In the genomic region with DNA sequence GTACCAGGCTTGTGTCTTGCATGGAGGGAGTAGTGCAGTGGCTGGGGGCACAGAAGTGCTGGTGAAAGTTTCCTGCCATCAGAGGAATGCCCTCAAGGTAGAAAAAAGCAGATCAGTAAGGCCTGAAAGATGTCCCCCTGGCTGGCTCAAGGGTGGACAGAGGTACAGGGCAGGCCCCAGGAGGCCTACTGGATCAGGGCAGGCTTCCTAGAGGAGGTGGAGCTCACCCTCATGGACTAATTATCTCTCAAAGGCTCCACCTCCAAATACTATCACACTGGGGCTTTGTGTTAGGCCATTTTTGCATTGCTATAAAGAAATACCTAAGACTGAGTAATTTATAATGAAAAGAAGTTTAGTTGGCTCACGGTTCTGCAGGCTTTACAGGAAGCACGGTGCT, we compare ENCODE assay signal across 22 cellular contexts. TPM values are rescaled to one million over a fixed set of nuclear protein-coding genes. Genes with fewer than 3 reads are reported as not detected.
DNase-seq lines count a peak whose midpoint lies in the region; ATAC-seq, FAIRE-seq and TF ChIP-seq lines count a peak whose summit lies in the region.
"Had no signal": no experiment of that assay in that cellular context is flagged by ENCODE, and none has a peak within 500 bp of the region (broad histone marks: within the 10 kb centered on the region; RNA-seq: fewer than 3 reads in every experiment).

No MANE protein-coding gene starts in this region.

- no peaks in the 10 kb centered on the region for H3K9me1 ChIP-seq in endothelial cell of umbilical vein (replicated peaks; ENCODE audit: control insufficient read depth, extremely low read depth, insufficient read depth, low read length)

- no peak overlapping the region for H3K4me3 ChIP-seq in endothelial cell of umbilical vein (replicated peaks in 1 of 3; ENCODE audit: insufficient read depth in 1 of 3, low read depth in 1 of 3, low read length in 3 of 3)
- no peak overlapping the region for H3K4me3 ChIP-seq in neural progenitor cell
- H3K4me3 ChIP-seq: A549, BLaER1, GM23248 had no signal

- no peaks in the 10 kb centered on the region for H3F3A ChIP-seq in neural progenitor cell (ENCODE audit: low read depth)

- no peak overlapping the region for H3K4me3 Mint-ChIP-seq in activated CD8-positive, alpha-beta memory T cell treated with anti-CD3 and anti-CD28 coated beads, Interleukin-2, amount 10 ng/mL, durations not matched to agents 7 days and 5 days
- H3K4me3 Mint-ChIP-seq in neural progenitor cell = no peak overlapping the region
- no peak overlapping the region for H3K4me3 Mint-ChIP-seq in type B pancreatic cell
- H3K4me3 Mint-ChIP-seq: CD14-positive monocyte; CD4-positive, alpha-beta memory T cell had no signal

- no peaks in the 10 kb centered on the region for H3K9me3 Mint-ChIP-seq in activated CD8-positive, alpha-beta memory T cell treated with anti-CD3 and anti-CD28 coated beads, Interleukin-2, amount 10 ng/mL, durations not matched to agents 7 days and 5 days (ENCODE audit: low read depth)
- peaks cover 4% of the 10 kb centered on the region for H3K9me3 Mint-ChIP-seq in neural progenitor cell
- H3K9me3 Mint-ChIP-seq in type B pancreatic cell = no peaks in the 10 kb centered on the region

- no peak overlapping the region for H3K27ac Mint-ChIP-seq in activated CD8-positive, alpha-beta memory T cell treated with anti-CD3 and anti-CD28 coated beads, Interleukin-2, amount 10 ng/mL, durations not matched to agents 7 days and 5 days
- peak overlapping the region; percentile 85 for H3K27ac Mint-ChIP-seq in neural progenitor cell
- no peak overlapping the region for H3K27ac Mint-ChIP-seq in type B pancreatic cell
- H3K27ac Mint-ChIP-seq: CD4-positive, alpha-beta memory T cell had no signal

- H3K27me3 ChIP-seq in endothelial cell of umbilical vein (ENCODE audit: control insufficient read depth in 2 of 2, insufficient read depth in 2 of 2, low read length in 2 of 2) = peaks cover 3% of the 10 kb centered on the region in 2 experiments
- H3K27me3 ChIP-seq in neural progenitor cell = peaks cover 19% of the 10 kb centered on the region

- H2AFZ ChIP-seq in endothelial cell of umbilical vein (ENCODE audit: low read depth, low read length) = no peak overlapping the region
- no peak overlapping the region for H2AFZ ChIP-seq in neural progenitor cell (replicated peaks)
- H2AFZ ChIP-seq: GM23248 had no signal

- no peaks in the 10 kb centered on the region for H3K36me3 Mint-ChIP-seq in activated CD8-positive, alpha-beta memory T cell treated with anti-CD3 and anti-CD28 coated beads, Interleukin-2, amount 10 ng/mL, durations not matched to agents 7 days and 5 days
- peaks cover 22% of the 10 kb centered on the region for H3K36me3 Mint-ChIP-seq in neural progenitor cell
- H3K36me3 Mint-ChIP-seq in type B pancreatic cell = peaks cover 9% of the 10 kb centered on the region
- H3K36me3 Mint-ChIP-seq: CD14-positive monocyte; CD4-positive, alpha-beta memory T cell had no signal

- H3K4me1 Mint-ChIP-seq in activated CD8-positive, alpha-beta memory T cell treated with anti-CD3 and anti-CD28 coated beads, Interleukin-2, amount 10 ng/mL, durations not matched to agents 7 days and 5 days = peaks cover 6% of the 10 kb centered on the region
- H3K4me1 Mint-ChIP-seq in neural progenitor cell = peaks cover 58% of the 10 kb centered on the region
- peaks cover 51% of the 10 kb centered on the region for H3K4me1 Mint-ChIP-seq in type B pancreatic cell (ENCODE audit: unreplicated experiment)

- H3K79me2 ChIP-seq in endothelial cell of umbilical vein (ENCODE audit: control insufficient read depth, insufficient read depth, low read length) = no peaks in the 10 kb centered on the region
- H3K79me2 ChIP-seq in neural progenitor cell (ENCODE audit: low read depth) = no peaks in the 10 kb centered on the region

- H4K20me1 ChIP-seq in endothelial cell of umbilical vein (replicated peaks; ENCODE audit: control insufficient read depth, extremely low read depth, insufficient read depth, low read length) (no peaks in the 10 kb centered on the region), neural progenitor cell (ENCODE audit: low read depth) (peaks cover 18% of the 10 kb centered on the region)
- H4K20me1 ChIP-seq: BLaER1 had no signal

- POLR2A ChIA-PET in endothelial cell of umbilical vein (lab: Charles Lee) = no interaction called here

- TF ChIP-seq CTCF in endothelial cell of umbilical vein (IDR thresholded peaks at IDR 0.05; ENCODE audit: extremely low read depth in 1 of 2, insufficient read depth in 1 of 2, low read depth in 1 of 2, low read length in 2 of 2) (no peak), neural progenitor cell (IDR thresholded peaks at IDR 0.05) (no peak), type B pancreatic cell (conservative IDR thresholded peaks at IDR 0.05) (no peak)

- H3K4me1 ChIP-seq in endothelial cell of umbilical vein (ENCODE audit: control insufficient read depth, extremely low read depth, insufficient read depth, low read length) = no peaks in the 10 kb centered on the region
- H3K4me1 ChIP-seq in neural progenitor cell = peaks cover 12% of the 10 kb centered on the region
- H3K4me1 ChIP-seq: A549 had no signal

- H3K4me2 ChIP-seq in endothelial cell of umbilical vein (ENCODE audit: insufficient read depth, low read length) (no peak overlapping the region), neural progenitor cell (no peak overlapping the region)
- H3K4me2 ChIP-seq: A549, BLaER1 had no signal

- H3K27ac ChIP-seq in endothelial cell of umbilical vein (ENCODE audit: insufficient read depth, low read depth, low read length) (no peak overlapping the region), neural progenitor cell (no peak overlapping the region)
- H3K27ac ChIP-seq: 22Rv1, A549, BLaER1, GM23248, HL-60 had no signal

- H3K27me3 Mint-ChIP-seq in activated CD8-positive, alpha-beta memory T cell treated with anti-CD3 and anti-CD28 coated beads, Interleukin-2, amount 10 ng/mL, durations not matched to agents 7 days and 5 days = peaks cover 22% of the 10 kb centered on the region
- H3K27me3 Mint-ChIP-seq in neural progenitor cell (ENCODE audit: insufficient read depth, low read depth) (peaks cover 7% of the 10 kb centered on the region), type B pancreatic cell (peaks cover 12% of the 10 kb centered on the region)

- FAIRE-seq in endothelial cell of umbilical vein (lab: Jason Lieb, UNC) = peak; percentile 42
- FAIRE-seq: A549, GM12892, GM18507 had no signal

- no peak for ATAC-seq in activated CD8-positive, alpha-beta memory T cell treated with anti-CD3 and anti-CD28 coated beads, Interleukin-2, amount 10 ng/mL, durations not matched to agents 7 days and 5 days
- ATAC-seq: A549 had no signal

- CTCF ChIA-PET in activated CD8-positive, alpha-beta memory T cell treated with anti-CD3 and anti-CD28 coated beads, Interleukin-2, amount 10 ng/mL, durations not matched to agents 7 days and 5 days (lab: Charles Lee) = no interaction called here
- CTCF ChIA-PET in endothelial cell of umbilical vein (lab: Charles Lee) = no interaction called here

- no peak for TF ChIP-seq POLR2A in endothelial cell of umbilical vein (IDR thresholded peaks at IDR 0.05; ENCODE audit: low read depth, low read length)

- H3K36me3 ChIP-seq in endothelial cell of umbilical vein (ENCODE audit: control insufficient read depth in 2 of 2, extremely low read depth in 1 of 2, insufficient read depth in 2 of 2, low read length in 2 of 2) (no peaks in the 10 kb centered on the region), neural progenitor cell (no peaks in the 10 kb centered on the region)
- H3K36me3 ChIP-seq: BLaER1 had no signal

- H3K9me3 ChIP-seq in endothelial cell of umbilical vein (replicated peaks; ENCODE audit: control insufficient read depth, insufficient read depth, low read length) (no peaks in the 10 kb centered on the region), neural progenitor cell (ENCODE audit: low read depth) (no peaks in the 10 kb centered on the region)
- H3K9me3 ChIP-seq: A549, BLaER1 had no signal

- dilution Hi-C loops in endothelial cell of umbilical vein (cut with MboI; ENCODE audit: extremely low pct_ligation_motif_present, low sequenced_read_pairs) = no loop called here

- intact Hi-C loops in endothelial cell of umbilical vein (cut with micrococcal nuclease) = no loop called here

- peak; percentile 32 for DNase-seq in activated CD8-positive, alpha-beta memory T cell treated with anti-CD3 and anti-CD28 coated beads for 24 hours
- DNase-seq in activated CD8-positive, alpha-beta memory T cell treated with anti-CD3 and anti-CD28 coated beads, Interleukin-2, amount 10 ng/mL, durations not matched to agents 7 days and 5 days = no peak
- DNase-seq in endothelial cell of umbilical vein (ENCODE audit: low read depth, low spot score) (no peak), neural progenitor cell (ENCODE audit: low spot score) (no peak), type B pancreatic cell (ENCODE audit: extremely low spot score, unreplicated experiment) (peak; percentile 49), NCI-H128 (lab: John Stamatoyannopoulos, UW; ENCODE audit: unreplicated experiment) (no peak), NCI-H226 (no peak), NCI-H2171 (lab: John Stamatoyannopoulos, UW) (no peak)
- DNase-seq: CD4-positive, alpha-beta memory T cell; DMS153; DMS79; GDM1; GM23248; HCEC 1CT had no signal

- H3K9ac ChIP-seq in endothelial cell of umbilical vein (replicated peaks; ENCODE audit: extremely low read depth, insufficient read depth, low read length) (no peak overlapping the region), neural progenitor cell (no peak overlapping the region)
- H3K9ac ChIP-seq: BLaER1, GM23248 had no signal

- no TSS peak for BruUV-seq in endothelial cell of umbilical vein (replicated peaks; lab: Mats Ljungman, UMichigan)

TF ChIP-seq in endothelial cell of umbilical vein, 7 proteins besides CTCF, POLR2A, EP300 and RAD21 (continues in another document):
- TF ChIP-seq, protein P1, sequence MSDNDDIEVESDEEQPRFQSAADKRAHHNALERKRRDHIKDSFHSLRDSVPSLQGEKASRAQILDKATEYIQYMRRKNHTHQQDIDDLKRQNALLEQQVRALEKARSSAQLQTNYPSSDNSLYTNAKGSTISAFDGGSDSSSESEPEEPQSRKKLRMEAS (IDR thresholded peaks at IDR 0.05; ENCODE audit: insufficient read depth, insufficient read length) = no peak

RNA-seq across cellular contexts. Expression of a gene that starts 7.8 kb away (rescaled TPM):
- under 1 TPM in 1 of 2 experiments, not detected in 1; 0.28 TPM for total RNA-seq in activated CD8-positive, alpha-beta memory T cell treated with anti-CD3 and anti-CD28 coated beads, Interleukin-2, amount 10 ng/mL, durations not matched to agents 7 days and 5 days
- 0.14 and 0.22 TPM in 2 replicates for total RNA-seq in endothelial cell of umbilical vein
- 0.06 TPM in 1 of 2 replicates, not detected in the other for polyA plus RNA-seq in endothelial cell of umbilical vein
- 0.06 TPM in 1 of 2 replicates, not detected in the other for polyA plus RNA-seq in endothelial cell of umbilical vein (2011; cell fraction: cytosol; rRNA removed)
- polyA plus RNA-seq in endothelial cell of umbilical vein (2011; cell fraction: nucleus; rRNA removed) = 0.16 TPM in 1 of 2 replicates, not detected in the other
- not detected in 2 replicates for polyA plus RNA-seq in endothelial cell of umbilical vein (2012)
- not detected in 2 replicates for polyA minus RNA-seq in endothelial cell of umbilical vein
- polyA minus RNA-seq in endothelial cell of umbilical vein (2011; cell fraction: cytosol; rRNA and poly(A)+ RNA removed) = not detected
- not detected in 2 replicates for polyA minus RNA-seq in endothelial cell of umbilical vein (2011; cell fraction: nucleus; rRNA and poly(A)+ RNA removed)
- 4.9 and 10.7 TPM in 2 replicates for total RNA-seq in neural progenitor cell (ENCODE audit: low replicate concordance)
- total RNA-seq in type B pancreatic cell (ENCODE audit: low replicate concordance) = 4.7 and 23.8 TPM in 2 replicates
- total RNA-seq: CD4-positive, alpha-beta memory T cell; GM23248; HT1080 had no signal
- polyA plus RNA-seq: CD14-positive monocyte; CD4-positive, alpha-beta memory T cell; GM23248 had no signal

Comparison
In these comparisons a context has a peak if more than half of its experiments do, and no peak if none do; other contexts are left out.
1. DNase-seq: peak in activated CD8-positive, alpha-beta memory T cell treated with anti-CD3 and anti-CD28 coated beads for 24 hours (single experiment) and type B pancreatic cell (single experiment); none in activated CD8-positive, alpha-beta memory T cell treated with anti-CD3 and anti-CD28 coated beads, Interleukin-2, amount 10 ng/mL, durations not matched to agents 7 days and 5 days (single experiment), endothelial cell of umbilical vein (single experiment), neural progenitor cell (single experiment), NCI-H128 (single experiment), NCI-H226 (single experiment) and NCI-H2171 (single experiment).